In the genomic region with DNA sequence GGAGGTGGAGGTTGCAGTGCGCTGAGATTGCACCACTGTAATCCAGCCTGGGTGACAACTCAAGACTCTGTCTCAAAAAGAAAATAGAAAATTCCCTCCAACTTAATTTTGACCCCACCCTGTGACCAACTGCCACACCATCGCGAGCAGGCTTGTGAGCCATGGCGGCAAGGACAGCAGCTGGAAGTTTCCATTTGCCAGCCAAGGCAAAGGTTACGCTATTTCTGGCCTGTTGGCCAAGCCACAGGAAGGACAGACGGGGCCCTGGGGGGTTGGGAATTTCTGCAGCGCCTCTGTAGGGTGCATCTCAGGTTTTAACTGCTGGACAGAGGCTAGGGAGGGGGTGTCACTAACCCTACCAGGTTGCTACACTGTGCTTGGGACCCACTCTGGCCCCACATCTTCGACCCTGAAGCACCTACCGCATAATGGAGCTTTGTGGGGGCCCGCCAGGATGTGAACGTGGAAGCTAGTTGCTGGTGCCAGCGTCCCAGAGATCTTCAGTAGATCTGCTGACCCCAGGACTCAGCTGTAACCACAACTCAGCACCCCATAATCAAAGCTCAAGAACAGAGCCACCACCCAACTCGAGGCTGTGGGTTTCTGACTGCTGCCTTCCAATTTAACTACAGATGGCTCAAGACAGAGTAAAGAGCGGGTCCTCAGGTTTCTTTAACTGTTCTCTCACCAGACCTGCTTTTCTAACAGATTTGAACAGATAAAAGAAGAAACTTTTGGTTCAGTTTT, we compare ENCODE assay signal across 19 cellular contexts. TPM values are rescaled to one million over a fixed set of nuclear protein-coding genes. Genes with fewer than 3 reads are reported as not detected.
A peak's percentile ranks its signal among the peaks of the same experiment; 100 is the strongest.
DNase-seq lines count a peak whose midpoint lies in the region; ATAC-seq and TF ChIP-seq lines count a peak whose summit lies in the region.
"Had no signal": no experiment of that assay in that cellular context is flagged by ENCODE, and none has a peak within 500 bp of the region (broad histone marks: within the 10 kb centered on the region; RNA-seq: fewer than 3 reads in every experiment).

No MANE protein-coding gene starts in this region.

- TF ChIP-seq POLR2A in body of pancreas (IDR thresholded peaks at IDR 0.05) (no peak), thyroid gland (IDR thresholded peaks at IDR 0.05) (no peak)

- H3K9me3 ChIP-seq in body of pancreas (no peaks in the 10 kb centered on the region), liver (ENCODE audit: control insufficient read depth in 4 of 4, low read length in 3 of 4) (no peaks in the 10 kb centered on the region), thyroid gland (no peaks in the 10 kb centered on the region)
- H3K9me3 ChIP-seq: left lung had no signal

- no peak for ATAC-seq in body of pancreas
- ATAC-seq: activated CD8-positive, alpha-beta T cell treated with anti-CD3 and anti-CD28 coated beads for 36 hours; activated naive CD4-positive, alpha-beta T cell treated with anti-CD3 and anti-CD28 coated beads, Interleukin-2, amount 50 U/mL, for 72 hours; activated T-cell treated with anti-CD3 and anti-CD28 coated beads, Interleukin-2, amount 50 U/mL, for 72 hours; left lung; sciatic nerve had no signal

- H3K4me2 ChIP-seq in KMS-11 = peak overlapping the region; percentile 31; the same call in 1 of the 2 replicates

- intact Hi-C loops in body of pancreas (cut with DNase I) (no loop called here), thyroid gland (cut with DNase I) (no loop called here)

- 51 to 54% methylated on average over 10 to 14 of the region's 14 CpGs for WGBS in body of pancreas, 2 donors
- 49% methylated on average over 14 of the region's 14 CpGs for WGBS in liver
- WGBS in thyroid gland, 2 donors = 75 to 85% methylated on average over 12 to 14 of the region's 14 CpGs

- H3K4me3 ChIP-seq in KMS-11 (IDR thresholded peaks at IDR 0.05; ENCODE audit: insufficient read depth, low read depth, low read length) (no peak overlapping the region), body of pancreas (no peak overlapping the region), liver (ENCODE audit: low read depth in 1 of 3, low read length in 3 of 3) (no peak overlapping the region), thyroid gland (replicated peaks in 1 of 3) (no peak overlapping the region)
- H3K4me3 ChIP-seq: left lung had no signal

- H3K9ac ChIP-seq in KMS-11 = peak overlapping the region; percentile 30; the same call in 1 of the 2 replicates
- no peak overlapping the region for H3K9ac ChIP-seq in liver (ENCODE audit: low read depth in 1 of 2, low read length in 2 of 2)

- H3K36me3 ChIP-seq in KMS-11 (ENCODE audit: insufficient read depth) (no peaks in the 10 kb centered on the region), body of pancreas (replicated peaks in 1 of 2; ENCODE audit: insufficient read depth in 1 of 2, low read depth in 2 of 2) (peaks cover 0 to 8% of the 10 kb centered on the region in 2 donors), liver (ENCODE audit: control insufficient read depth in 4 of 4, insufficient read depth in 3 of 4, low read depth in 1 of 4, low read length in 3 of 4) (peaks cover 6 to 32% (median 12%) of the 10 kb centered on the region in 4 donors), thyroid gland (peaks cover 14 to 30% of the 10 kb centered on the region in 2 donors)

- TF ChIP-seq RAD21 in liver (IDR thresholded peaks at IDR 0.05) = peak; percentile 14 to 35

- H3K27ac ChIP-seq in KMS-11 = peak overlapping the region; percentile 45
- peak overlapping the region in 3 of 4 donors; percentile 7 to 23 (median 10) for H3K27ac ChIP-seq in body of pancreas
- peak overlapping the region in 1 of 2 donors; percentile 25 for H3K27ac ChIP-seq in liver (ENCODE audit: low read depth in 1 of 2, low read length in 2 of 2)
- peak overlapping the region in 2 of 3 donors; percentile 41 to 48 for H3K27ac ChIP-seq in thyroid gland
- H3K27ac ChIP-seq: left lung had no signal

- H3K79me2 ChIP-seq in KMS-11 (ENCODE audit: insufficient read depth, low read depth) = no peaks in the 10 kb centered on the region

- H2AFZ ChIP-seq in KMS-11 (ENCODE audit: low read depth) = peak overlapping the region; percentile 9; the same call in 1 of the 2 replicates

- DNase-seq in body of pancreas = peak in 2 of 4 donors; percentile 43 to 50
- no peak for DNase-seq in thyroid gland
- DNase-seq in NCI-H2196 treated with DMSO at 0.1 percent for 48 hours (lab: John Stamatoyannopoulos, UW; ENCODE audit: unreplicated experiment) = no peak
- no peak for DNase-seq in NCI-H2171 (lab: John Stamatoyannopoulos, UW)
- DNase-seq in NCI-H1048 (lab: John Stamatoyannopoulos, UW) = no peak
- DNase-seq: activated B cell treated with CpG ODN at 0.5 μM for 24 hours; activated CD8-positive, alpha-beta T cell treated with anti-CD3 and anti-CD28 coated beads for 36 hours; activated T-cell treated with anti-CD3 and anti-CD28 coated beads, Interleukin-2, amount 50 U/mL, for 72 hours; AML-193; foreskin melanocyte; NCI-H1930; NCI-H524; nucleus accumbens had no signal

- TF ChIP-seq CTCF in KMS-11 (conservative IDR thresholded peaks at IDR 0.05; ENCODE audit: low read depth, low read length) (no peak), body of pancreas (IDR thresholded peaks at IDR 0.05) (no peak), liver (IDR thresholded peaks at IDR 0.05; ENCODE audit: low read depth, low read length, missing input control) (no peak), thyroid gland (IDR thresholded peaks at IDR 0.05) (no peak)

- H3K4me1 ChIP-seq in KMS-11 (ENCODE audit: low read depth, poor library complexity, severe bottlenecking) (peaks cover 31% of the 10 kb centered on the region), body of pancreas (peaks cover 34% of the 10 kb centered on the region), liver (ENCODE audit: control insufficient read depth in 4 of 4, insufficient read depth in 4 of 4, low read length in 3 of 4) (peaks cover 6 to 43% (median 38%) of the 10 kb centered on the region in 4 donors), thyroid gland (peaks cover 26 to 38% of the 10 kb centered on the region in 2 donors)

- no peaks in the 10 kb centered on the region for H4K20me1 ChIP-seq in KMS-11 (ENCODE audit: insufficient read depth)

- H3K27me3 ChIP-seq in KMS-11 (ENCODE audit: insufficient read depth, low read depth) = no peaks in the 10 kb centered on the region
- H3K27me3 ChIP-seq in body of pancreas = no peaks in the 10 kb centered on the region
- H3K27me3 ChIP-seq in liver (ENCODE audit: control insufficient read depth in 4 of 4, insufficient read depth in 4 of 4, low read length in 3 of 4) = no peaks in the 10 kb centered on the region
- H3K27me3 ChIP-seq in thyroid gland = no peaks in the 10 kb centered on the region
- H3K27me3 ChIP-seq: left lung had no signal

TF ChIP-seq in liver, 16 proteins besides CTCF, POLR2A, EP300 and RAD21 (continues in another document):
- TF ChIP-seq, protein P1, sequence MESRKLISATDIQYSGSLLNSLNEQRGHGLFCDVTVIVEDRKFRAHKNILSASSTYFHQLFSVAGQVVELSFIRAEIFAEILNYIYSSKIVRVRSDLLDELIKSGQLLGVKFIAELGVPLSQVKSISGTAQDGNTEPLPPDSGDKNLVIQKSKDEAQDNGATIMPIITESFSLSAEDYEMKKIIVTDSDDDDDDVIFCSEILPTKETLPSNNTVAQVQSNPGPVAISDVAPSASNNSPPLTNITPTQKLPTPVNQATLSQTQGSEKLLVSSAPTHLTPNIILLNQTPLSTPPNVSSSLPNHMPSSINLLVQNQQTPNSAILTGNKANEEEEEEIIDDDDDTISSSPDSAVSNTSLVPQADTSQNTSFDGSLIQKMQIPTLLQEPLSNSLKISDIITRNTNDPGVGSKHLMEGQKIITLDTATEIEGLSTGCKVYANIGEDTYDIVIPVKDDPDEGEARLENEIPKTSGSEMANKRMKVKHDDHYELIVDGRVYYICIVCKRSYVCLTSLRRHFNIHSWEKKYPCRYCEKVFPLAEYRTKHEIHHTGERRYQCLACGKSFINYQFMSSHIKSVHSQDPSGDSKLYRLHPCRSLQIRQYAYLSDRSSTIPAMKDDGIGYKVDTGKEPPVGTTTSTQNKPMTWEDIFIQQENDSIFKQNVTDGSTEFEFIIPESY (IDR thresholded peaks at IDR 0.05) = no peak
- TF ChIP-seq HNF4G (IDR thresholded peaks at IDR 0.05) (no peak), HNF4A (conservative IDR thresholded peaks at IDR 0.05) (peak; percentile 49 to 60), SP1 (IDR thresholded peaks at IDR 0.05) (peak; percentile 82), FOXA1 (IDR thresholded peaks at IDR 0.05) (no peak), NR2F2 (IDR thresholded peaks at IDR 0.05) (peak; percentile 58), JUND (IDR thresholded peaks at IDR 0.05) (no peak), RXRA (IDR thresholded peaks at IDR 0.05) (peak; percentile 85 to 86)
- TF ChIP-seq, protein P2, sequence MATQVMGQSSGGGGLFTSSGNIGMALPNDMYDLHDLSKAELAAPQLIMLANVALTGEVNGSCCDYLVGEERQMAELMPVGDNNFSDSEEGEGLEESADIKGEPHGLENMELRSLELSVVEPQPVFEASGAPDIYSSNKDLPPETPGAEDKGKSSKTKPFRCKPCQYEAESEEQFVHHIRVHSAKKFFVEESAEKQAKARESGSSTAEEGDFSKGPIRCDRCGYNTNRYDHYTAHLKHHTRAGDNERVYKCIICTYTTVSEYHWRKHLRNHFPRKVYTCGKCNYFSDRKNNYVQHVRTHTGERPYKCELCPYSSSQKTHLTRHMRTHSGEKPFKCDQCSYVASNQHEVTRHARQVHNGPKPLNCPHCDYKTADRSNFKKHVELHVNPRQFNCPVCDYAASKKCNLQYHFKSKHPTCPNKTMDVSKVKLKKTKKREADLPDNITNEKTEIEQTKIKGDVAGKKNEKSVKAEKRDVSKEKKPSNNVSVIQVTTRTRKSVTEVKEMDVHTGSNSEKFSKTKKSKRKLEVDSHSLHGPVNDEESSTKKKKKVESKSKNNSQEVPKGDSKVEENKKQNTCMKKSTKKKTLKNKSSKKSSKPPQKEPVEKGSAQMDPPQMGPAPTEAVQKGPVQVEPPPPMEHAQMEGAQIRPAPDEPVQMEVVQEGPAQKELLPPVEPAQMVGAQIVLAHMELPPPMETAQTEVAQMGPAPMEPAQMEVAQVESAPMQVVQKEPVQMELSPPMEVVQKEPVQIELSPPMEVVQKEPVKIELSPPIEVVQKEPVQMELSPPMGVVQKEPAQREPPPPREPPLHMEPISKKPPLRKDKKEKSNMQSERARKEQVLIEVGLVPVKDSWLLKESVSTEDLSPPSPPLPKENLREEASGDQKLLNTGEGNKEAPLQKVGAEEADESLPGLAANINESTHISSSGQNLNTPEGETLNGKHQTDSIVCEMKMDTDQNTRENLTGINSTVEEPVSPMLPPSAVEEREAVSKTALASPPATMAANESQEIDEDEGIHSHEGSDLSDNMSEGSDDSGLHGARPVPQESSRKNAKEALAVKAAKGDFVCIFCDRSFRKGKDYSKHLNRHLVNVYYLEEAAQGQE (IDR thresholded peaks at IDR 0.05) = no peak

RNA-seq across cellular contexts. Expression of a gene that starts 11.0 kb away (rescaled TPM):
- total RNA-seq in body of pancreas (100 to 1,000 TPM; 120 to 205 TPM), liver (100 to 1,000 TPM in 1 of 2 donors, 10 to 100 TPM in 1; 22.2 to 103 TPM), thyroid gland (100 to 1,000 TPM in 3 of 4 donors, 10 to 100 TPM in 1; 88.8 to 153 (median 132) TPM)
- 10 to 100 TPM; 16.5 to 32.7 TPM for polyA plus RNA-seq in liver
- total RNA-seq: T-helper 2 cell treated with Interferon-gamma antibody and Interleukin-4, amounts not matched to agents 100 ng/mL and 5 ng/mL, for 36 hours had no signal

RNA-seq across cellular contexts. Expression of a gene that starts 55.8 kb away (rescaled TPM):
- total RNA-seq in body of pancreas (10 to 100 TPM; 13.7 to 14.2 TPM), liver (10 to 100 TPM in 1 of 2 donors, 1 to 10 TPM in 1; 7.6 to 16.4 TPM), thyroid gland (10 to 100 TPM; 11.4 to 27.6 (median 26.1) TPM)
- 1 to 10 TPM; 4.5 to 7.4 TPM for polyA plus RNA-seq in liver
